In the genomic region with DNA sequence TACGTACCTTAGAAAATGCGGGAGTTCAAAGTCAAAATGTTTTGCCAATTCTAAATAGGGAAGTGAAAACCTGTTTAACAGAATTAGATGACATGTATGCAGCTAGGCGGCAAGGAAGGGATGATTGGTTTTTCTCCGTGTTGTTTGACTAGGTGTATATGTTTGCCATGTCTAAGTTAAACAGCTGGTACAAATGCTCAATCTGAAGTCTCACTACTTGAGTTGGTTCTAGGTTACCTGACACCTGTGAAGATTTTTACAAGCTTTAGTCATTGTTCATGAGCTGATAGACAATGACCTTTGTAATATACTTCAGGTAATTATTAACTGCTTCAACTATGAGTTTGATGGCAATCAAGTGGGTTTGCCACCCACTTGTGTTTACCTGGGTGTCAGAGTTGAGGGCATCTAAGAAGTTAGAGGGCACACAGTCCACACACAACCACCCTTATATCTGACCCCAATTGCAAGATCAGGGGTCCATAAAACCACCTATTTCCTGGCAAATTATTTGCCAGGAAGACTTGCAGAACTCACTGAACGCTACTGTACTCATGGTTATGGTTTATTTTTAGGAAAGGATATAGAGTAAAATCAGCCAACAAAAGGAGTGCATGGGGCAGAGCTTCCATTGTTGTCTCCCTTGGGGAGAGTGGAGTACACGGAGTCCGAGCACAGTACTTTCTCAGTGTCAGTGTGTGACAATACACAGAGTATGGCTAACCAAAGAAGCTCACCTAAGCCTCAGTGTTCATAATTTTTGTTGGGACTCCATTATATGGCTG, we compare ENCODE assay signal across 1 cellular context.
TF ChIP-seq lines count a peak whose summit lies in the region.

No MANE protein-coding gene starts in this region.

TF ChIP-seq in HepG2, 621 proteins besides CTCF, POLR2A, EP300 and RAD21 (continued from another document and continues in another):
- TF ChIP-seq, protein P1, sequence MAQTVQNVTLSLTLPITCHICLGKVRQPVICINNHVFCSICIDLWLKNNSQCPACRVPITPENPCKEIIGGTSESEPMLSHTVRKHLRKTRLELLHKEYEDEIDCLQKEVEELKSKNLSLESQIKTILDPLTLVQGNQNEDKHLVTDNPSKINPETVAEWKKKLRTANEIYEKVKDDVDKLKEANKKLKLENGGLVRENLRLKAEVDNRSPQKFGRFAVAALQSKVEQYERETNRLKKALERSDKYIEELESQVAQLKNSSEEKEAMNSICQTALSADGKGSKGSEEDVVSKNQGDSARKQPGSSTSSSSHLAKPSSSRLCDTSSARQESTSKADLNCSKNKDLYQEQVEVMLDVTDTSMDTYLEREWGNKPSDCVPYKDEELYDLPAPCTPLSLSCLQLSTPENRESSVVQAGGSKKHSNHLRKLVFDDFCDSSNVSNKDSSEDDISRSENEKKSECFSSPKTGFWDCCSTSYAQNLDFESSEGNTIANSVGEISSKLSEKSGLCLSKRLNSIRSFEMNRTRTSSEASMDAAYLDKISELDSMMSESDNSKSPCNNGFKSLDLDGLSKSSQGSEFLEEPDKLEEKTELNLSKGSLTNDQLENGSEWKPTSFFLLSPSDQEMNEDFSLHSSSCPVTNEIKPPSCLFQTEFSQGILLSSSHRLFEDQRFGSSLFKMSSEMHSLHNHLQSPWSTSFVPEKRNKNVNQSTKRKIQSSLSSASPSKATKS (CRISPR knock-in tag; IDR thresholded peaks at IDR 0.05), result no peak
- TF ChIP-seq, protein P2, sequence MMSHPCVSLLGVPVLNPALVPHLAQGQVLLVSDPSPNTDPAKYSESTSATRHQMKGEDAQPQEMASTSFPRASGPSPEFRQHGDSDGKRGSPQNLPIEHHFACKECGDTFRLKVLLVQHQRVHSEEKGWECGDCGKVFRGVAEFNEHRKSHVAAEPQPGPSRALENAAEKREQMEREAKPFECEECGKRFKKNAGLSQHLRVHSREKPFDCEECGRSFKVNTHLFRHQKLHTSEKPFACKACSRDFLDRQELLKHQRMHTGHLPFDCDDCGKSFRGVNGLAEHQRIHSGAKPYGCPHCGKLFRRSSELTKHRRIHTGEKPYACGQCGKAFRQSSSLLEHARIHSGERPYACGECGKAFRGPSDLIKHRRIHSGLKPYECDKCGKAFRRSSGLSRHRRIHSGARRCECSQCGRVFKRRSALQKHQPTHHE (CRISPR knock-in tag; IDR thresholded peaks at IDR 0.05; ENCODE audit: borderline replicate concordance), result 0 out of 2 replicates have a peak, but pooled peaks have one; percentile 18
- TF ChIP-seq RCOR2 (CRISPR knock-in tag; IDR thresholded peaks at IDR 0.05) (0 out of 2 replicates have a peak, but pooled peaks have one; percentile 18), HNRNPH1 (optimal IDR thresholded peaks at IDR 0.05; ENCODE audit: low read depth, low read length) (no peak), ZNF430 (CRISPR knock-in tag; IDR thresholded peaks at IDR 0.05) (0 out of 2 replicates have a peak, but pooled peaks have one; percentile 35), HIVEP1 (CRISPR knock-in tag; IDR thresholded peaks at IDR 0.05) (no peak), GATAD2A (CRISPR knock-in tag; IDR thresholded peaks at IDR 0.05) (peak; percentile 74), ZNF543 (CRISPR knock-in tag; IDR thresholded peaks at IDR 0.05) (no peak), TBX3 (IDR thresholded peaks at IDR 0.05; ENCODE audit: borderline replicate concordance) (peak; percentile 54; the same call in 1 of the 2 replicates), ZFX (CRISPR knock-in tag; IDR thresholded peaks at IDR 0.05; ENCODE audit: low read depth) (0 out of 2 replicates have a peak, but pooled peaks have one; percentile 26), ZNF263 (CRISPR knock-in tag; IDR thresholded peaks at IDR 0.05) (no peak), MAFK (conservative IDR thresholded peaks at IDR 0.05 in 1 of 2, IDR thresholded peaks at IDR 0.05 in 1 of 2; ENCODE audit: low read length in 2 of 2) (no peak), SALL1 (CRISPR knock-in tag; IDR thresholded peaks at IDR 0.05) (peak; percentile 29; the same call in 1 of the 2 replicates), ZMAT3 (CRISPR knock-in tag; conservative IDR thresholded peaks at IDR 0.05) (no peak), NFYC (CRISPR knock-in tag; IDR thresholded peaks at IDR 0.05) (no peak), FOXA3 (CRISPR knock-in tag; IDR thresholded peaks at IDR 0.05) (peak; percentile 53; the same call in 1 of the 2 replicates), SNRNP70 (IDR thresholded peaks at IDR 0.05; ENCODE audit: low read depth, low read length) (no peak), ZNF431 (CRISPR knock-in tag; IDR thresholded peaks at IDR 0.05; ENCODE audit: borderline replicate concordance, low read depth) (no peak), ATF1 (CRISPR knock-in tag; IDR thresholded peaks at IDR 0.05) (peak; percentile 40; the same call in 1 of the 2 replicates), ARNT2 (CRISPR knock-in tag; IDR thresholded peaks at IDR 0.05; ENCODE audit: low read depth) (no peak), RBM39 (IDR thresholded peaks at IDR 0.05; ENCODE audit: low read depth, low read length, poor library complexity, severe bottlenecking) (no peak), ATRX (CRISPR knock-in tag; IDR thresholded peaks at IDR 0.05; ENCODE audit: borderline replicate concordance) (no peak), IRF2 (CRISPR knock-in tag; IDR thresholded peaks at IDR 0.05) (peak; percentile 19; the same call in 1 of the 2 replicates), HMG20B (CRISPR knock-in tag; conservative IDR thresholded peaks at IDR 0.05) (no peak), MIER3 (CRISPR knock-in tag; IDR thresholded peaks at IDR 0.05; ENCODE audit: borderline replicate concordance) (peak; percentile 21; the same call in 1 of the 2 replicates), ZEB1 (IDR thresholded peaks at IDR 0.05; ENCODE audit: insufficient replicate concordance, low read depth) (peak; percentile 77), ZNF878 (CRISPR knock-in tag; IDR thresholded peaks at IDR 0.05) (no peak)
- TF ChIP-seq, protein P3, sequence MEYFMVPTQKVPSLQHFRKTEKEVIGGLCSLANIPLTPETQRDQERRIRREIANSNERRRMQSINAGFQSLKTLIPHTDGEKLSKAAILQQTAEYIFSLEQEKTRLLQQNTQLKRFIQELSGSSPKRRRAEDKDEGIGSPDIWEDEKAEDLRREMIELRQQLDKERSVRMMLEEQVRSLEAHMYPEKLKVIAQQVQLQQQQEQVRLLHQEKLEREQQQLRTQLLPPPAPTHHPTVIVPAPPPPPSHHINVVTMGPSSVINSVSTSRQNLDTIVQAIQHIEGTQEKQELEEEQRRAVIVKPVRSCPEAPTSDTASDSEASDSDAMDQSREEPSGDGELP (IDR thresholded peaks at IDR 0.05; ENCODE audit: borderline replicate concordance, low read depth), result peak; percentile 82
- TF ChIP-seq, protein P4, sequence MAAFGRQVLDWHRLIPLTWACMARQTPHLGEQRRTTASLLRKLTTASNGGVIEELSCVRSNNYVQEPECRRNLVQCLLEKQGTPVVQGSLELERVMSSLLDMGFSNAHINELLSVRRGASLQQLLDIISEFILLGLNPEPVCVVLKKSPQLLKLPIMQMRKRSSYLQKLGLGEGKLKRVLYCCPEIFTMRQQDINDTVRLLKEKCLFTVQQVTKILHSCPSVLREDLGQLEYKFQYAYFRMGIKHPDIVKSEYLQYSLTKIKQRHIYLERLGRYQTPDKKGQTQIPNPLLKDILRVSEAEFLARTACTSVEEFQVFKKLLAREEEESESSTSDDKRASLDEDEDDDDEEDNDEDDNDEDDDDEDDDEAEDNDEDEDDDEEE (CRISPR knock-in tag; IDR thresholded peaks at IDR 0.05), result no peak
- TF ChIP-seq, protein P5, sequence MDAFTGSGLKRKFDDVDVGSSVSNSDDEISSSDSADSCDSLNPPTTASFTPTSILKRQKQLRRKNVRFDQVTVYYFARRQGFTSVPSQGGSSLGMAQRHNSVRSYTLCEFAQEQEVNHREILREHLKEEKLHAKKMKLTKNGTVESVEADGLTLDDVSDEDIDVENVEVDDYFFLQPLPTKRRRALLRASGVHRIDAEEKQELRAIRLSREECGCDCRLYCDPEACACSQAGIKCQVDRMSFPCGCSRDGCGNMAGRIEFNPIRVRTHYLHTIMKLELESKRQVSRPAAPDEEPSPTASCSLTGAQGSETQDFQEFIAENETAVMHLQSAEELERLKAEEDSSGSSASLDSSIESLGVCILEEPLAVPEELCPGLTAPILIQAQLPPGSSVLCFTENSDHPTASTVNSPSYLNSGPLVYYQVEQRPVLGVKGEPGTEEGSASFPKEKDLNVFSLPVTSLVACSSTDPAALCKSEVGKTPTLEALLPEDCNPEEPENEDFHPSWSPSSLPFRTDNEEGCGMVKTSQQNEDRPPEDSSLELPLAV (CRISPR knock-in tag; conservative IDR thresholded peaks at IDR 0.05; ENCODE audit: low read depth), result no peak
- TF ChIP-seq, protein P6, sequence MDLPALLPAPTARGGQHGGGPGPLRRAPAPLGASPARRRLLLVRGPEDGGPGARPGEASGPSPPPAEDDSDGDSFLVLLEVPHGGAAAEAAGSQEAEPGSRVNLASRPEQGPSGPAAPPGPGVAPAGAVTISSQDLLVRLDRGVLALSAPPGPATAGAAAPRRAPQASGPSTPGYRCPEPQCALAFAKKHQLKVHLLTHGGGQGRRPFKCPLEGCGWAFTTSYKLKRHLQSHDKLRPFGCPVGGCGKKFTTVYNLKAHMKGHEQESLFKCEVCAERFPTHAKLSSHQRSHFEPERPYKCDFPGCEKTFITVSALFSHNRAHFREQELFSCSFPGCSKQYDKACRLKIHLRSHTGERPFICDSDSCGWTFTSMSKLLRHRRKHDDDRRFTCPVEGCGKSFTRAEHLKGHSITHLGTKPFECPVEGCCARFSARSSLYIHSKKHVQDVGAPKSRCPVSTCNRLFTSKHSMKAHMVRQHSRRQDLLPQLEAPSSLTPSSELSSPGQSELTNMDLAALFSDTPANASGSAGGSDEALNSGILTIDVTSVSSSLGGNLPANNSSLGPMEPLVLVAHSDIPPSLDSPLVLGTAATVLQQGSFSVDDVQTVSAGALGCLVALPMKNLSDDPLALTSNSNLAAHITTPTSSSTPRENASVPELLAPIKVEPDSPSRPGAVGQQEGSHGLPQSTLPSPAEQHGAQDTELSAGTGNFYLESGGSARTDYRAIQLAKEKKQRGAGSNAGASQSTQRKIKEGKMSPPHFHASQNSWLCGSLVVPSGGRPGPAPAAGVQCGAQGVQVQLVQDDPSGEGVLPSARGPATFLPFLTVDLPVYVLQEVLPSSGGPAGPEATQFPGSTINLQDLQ (CRISPR knock-in tag; IDR thresholded peaks at IDR 0.05), result no peak
- TF ChIP-seq, protein P7, sequence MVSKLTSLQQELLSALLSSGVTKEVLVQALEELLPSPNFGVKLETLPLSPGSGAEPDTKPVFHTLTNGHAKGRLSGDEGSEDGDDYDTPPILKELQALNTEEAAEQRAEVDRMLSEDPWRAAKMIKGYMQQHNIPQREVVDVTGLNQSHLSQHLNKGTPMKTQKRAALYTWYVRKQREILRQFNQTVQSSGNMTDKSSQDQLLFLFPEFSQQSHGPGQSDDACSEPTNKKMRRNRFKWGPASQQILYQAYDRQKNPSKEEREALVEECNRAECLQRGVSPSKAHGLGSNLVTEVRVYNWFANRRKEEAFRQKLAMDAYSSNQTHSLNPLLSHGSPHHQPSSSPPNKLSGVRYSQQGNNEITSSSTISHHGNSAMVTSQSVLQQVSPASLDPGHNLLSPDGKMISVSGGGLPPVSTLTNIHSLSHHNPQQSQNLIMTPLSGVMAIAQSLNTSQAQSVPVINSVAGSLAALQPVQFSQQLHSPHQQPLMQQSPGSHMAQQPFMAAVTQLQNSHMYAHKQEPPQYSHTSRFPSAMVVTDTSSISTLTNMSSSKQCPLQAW (CRISPR knock-in tag; IDR thresholded peaks at IDR 0.05), result peak; percentile 70; the same call in 1 of the 2 replicates
- TF ChIP-seq, protein P8, sequence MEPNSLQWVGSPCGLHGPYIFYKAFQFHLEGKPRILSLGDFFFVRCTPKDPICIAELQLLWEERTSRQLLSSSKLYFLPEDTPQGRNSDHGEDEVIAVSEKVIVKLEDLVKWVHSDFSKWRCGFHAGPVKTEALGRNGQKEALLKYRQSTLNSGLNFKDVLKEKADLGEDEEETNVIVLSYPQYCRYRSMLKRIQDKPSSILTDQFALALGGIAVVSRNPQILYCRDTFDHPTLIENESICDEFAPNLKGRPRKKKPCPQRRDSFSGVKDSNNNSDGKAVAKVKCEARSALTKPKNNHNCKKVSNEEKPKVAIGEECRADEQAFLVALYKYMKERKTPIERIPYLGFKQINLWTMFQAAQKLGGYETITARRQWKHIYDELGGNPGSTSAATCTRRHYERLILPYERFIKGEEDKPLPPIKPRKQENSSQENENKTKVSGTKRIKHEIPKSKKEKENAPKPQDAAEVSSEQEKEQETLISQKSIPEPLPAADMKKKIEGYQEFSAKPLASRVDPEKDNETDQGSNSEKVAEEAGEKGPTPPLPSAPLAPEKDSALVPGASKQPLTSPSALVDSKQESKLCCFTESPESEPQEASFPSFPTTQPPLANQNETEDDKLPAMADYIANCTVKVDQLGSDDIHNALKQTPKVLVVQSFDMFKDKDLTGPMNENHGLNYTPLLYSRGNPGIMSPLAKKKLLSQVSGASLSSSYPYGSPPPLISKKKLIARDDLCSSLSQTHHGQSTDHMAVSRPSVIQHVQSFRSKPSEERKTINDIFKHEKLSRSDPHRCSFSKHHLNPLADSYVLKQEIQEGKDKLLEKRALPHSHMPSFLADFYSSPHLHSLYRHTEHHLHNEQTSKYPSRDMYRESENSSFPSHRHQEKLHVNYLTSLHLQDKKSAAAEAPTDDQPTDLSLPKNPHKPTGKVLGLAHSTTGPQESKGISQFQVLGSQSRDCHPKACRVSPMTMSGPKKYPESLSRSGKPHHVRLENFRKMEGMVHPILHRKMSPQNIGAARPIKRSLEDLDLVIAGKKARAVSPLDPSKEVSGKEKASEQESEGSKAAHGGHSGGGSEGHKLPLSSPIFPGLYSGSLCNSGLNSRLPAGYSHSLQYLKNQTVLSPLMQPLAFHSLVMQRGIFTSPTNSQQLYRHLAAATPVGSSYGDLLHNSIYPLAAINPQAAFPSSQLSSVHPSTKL (CRISPR knock-in tag; IDR thresholded peaks at IDR 0.05), result peak; percentile 67
- TF ChIP-seq, protein P9, sequence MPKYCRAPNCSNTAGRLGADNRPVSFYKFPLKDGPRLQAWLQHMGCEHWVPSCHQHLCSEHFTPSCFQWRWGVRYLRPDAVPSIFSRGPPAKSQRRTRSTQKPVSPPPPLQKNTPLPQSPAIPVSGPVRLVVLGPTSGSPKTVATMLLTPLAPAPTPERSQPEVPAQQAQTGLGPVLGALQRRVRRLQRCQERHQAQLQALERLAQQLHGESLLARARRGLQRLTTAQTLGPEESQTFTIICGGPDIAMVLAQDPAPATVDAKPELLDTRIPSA (CRISPR knock-in tag; IDR thresholded peaks at IDR 0.05; ENCODE audit: borderline replicate concordance), result no peak
